ENCODE assay signal across 1 cellular context in the genomic region with DNA sequence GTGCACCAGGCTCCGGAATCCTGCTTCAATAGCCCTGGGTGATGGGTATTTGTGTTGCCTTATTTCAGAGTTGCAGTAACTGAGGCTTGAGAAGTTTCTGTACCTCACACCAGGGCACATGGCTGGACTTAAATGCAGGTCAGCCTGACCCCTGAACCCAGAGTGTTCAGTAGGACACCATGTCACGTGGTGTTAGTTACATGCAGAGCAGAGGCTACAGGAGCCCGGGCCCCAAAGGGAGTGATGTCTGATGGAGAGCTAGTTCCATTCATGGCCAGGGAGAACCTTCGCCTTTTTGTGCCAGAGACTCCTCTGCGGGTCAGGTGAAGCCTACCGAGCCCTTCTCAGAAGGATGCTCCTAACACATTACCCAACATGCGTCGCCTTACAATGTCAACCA.
A peak's percentile ranks its signal among the peaks of the same experiment; 100 is the strongest.
TF ChIP-seq lines count a peak whose summit lies in the region.

No MANE protein-coding gene starts in this region.

TF ChIP-seq in HepG2, 621 proteins besides CTCF, POLR2A, EP300 and RAD21:
- TF ChIP-seq, protein P1, sequence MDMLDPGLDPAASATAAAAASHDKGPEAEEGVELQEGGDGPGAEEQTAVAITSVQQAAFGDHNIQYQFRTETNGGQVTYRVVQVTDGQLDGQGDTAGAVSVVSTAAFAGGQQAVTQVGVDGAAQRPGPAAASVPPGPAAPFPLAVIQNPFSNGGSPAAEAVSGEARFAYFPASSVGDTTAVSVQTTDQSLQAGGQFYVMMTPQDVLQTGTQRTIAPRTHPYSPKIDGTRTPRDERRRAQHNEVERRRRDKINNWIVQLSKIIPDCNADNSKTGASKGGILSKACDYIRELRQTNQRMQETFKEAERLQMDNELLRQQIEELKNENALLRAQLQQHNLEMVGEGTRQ (IDR thresholded peaks at IDR 0.05; ENCODE audit: low read depth, low read length) = peak; percentile 53
- TF ChIP-seq, protein P1 (CRISPR knock-in tag; IDR thresholded peaks at IDR 0.05; ENCODE audit: borderline replicate concordance) = no peak
- TF ChIP-seq, protein P2, sequence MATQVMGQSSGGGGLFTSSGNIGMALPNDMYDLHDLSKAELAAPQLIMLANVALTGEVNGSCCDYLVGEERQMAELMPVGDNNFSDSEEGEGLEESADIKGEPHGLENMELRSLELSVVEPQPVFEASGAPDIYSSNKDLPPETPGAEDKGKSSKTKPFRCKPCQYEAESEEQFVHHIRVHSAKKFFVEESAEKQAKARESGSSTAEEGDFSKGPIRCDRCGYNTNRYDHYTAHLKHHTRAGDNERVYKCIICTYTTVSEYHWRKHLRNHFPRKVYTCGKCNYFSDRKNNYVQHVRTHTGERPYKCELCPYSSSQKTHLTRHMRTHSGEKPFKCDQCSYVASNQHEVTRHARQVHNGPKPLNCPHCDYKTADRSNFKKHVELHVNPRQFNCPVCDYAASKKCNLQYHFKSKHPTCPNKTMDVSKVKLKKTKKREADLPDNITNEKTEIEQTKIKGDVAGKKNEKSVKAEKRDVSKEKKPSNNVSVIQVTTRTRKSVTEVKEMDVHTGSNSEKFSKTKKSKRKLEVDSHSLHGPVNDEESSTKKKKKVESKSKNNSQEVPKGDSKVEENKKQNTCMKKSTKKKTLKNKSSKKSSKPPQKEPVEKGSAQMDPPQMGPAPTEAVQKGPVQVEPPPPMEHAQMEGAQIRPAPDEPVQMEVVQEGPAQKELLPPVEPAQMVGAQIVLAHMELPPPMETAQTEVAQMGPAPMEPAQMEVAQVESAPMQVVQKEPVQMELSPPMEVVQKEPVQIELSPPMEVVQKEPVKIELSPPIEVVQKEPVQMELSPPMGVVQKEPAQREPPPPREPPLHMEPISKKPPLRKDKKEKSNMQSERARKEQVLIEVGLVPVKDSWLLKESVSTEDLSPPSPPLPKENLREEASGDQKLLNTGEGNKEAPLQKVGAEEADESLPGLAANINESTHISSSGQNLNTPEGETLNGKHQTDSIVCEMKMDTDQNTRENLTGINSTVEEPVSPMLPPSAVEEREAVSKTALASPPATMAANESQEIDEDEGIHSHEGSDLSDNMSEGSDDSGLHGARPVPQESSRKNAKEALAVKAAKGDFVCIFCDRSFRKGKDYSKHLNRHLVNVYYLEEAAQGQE (IDR thresholded peaks at IDR 0.05; ENCODE audit: borderline replicate concordance in 1 of 2, low read depth in 1 of 2, low read length in 2 of 2) = no peak
- TF ChIP-seq RAD51 (IDR thresholded peaks at IDR 0.05; ENCODE audit: borderline replicate concordance) = peak; percentile 67; the same call in 1 of the 2 replicates
